Comparison of ENCODE assay signal across 28 cellular contexts in the genomic region with DNA sequence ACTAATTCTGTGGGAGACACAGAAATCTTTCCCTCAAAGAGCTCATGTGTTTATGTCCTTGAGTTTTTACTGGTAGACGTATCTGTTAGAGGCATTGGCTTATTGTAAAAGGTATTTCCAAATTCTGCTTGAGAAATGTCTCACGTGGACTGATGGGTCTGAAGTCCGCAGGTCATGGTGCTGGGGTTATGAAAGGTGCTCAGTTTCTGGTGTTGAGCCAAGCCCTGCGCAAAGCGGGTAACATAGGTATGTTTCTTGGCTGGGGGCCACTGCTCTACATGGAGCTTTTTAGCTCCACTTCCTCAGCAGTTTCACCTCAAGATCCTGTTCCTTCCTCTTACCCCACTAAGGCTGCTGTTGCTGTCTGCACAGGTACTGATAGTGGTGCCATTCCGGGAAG. TPM values are rescaled to one million over a fixed set of nuclear protein-coding genes. Genes with fewer than 3 reads are reported as not detected.
A peak's percentile ranks its signal among the peaks of the same experiment; 100 is the strongest.
DNase-seq lines count a peak whose midpoint lies in the region; ATAC-seq, FAIRE-seq and TF ChIP-seq lines count a peak whose summit lies in the region.
"Had no signal": no experiment of that assay in that cellular context is flagged by ENCODE, and none has a peak within 500 bp of the region (broad histone marks: within the 10 kb centered on the region; RNA-seq: fewer than 3 reads in every experiment).

No MANE protein-coding gene starts in this region.

- no peaks in the 10 kb centered on the region for H3K9me3 Mint-ChIP-seq in activated naive CD8-positive, alpha-beta T cell treated with anti-CD3 and anti-CD28 coated beads for 36 hours
- H3K9me3 Mint-ChIP-seq: CD4-positive, alpha-beta memory T cell; IgD-negative memory B cell; naive thymus-derived CD4-positive, alpha-beta T cell; stimulated activated naive CD8-positive, alpha-beta T cell treated with anti-CD3 and anti-CD28 coated beads, Interleukin-15, amount 100 ng/mL, for 72 hours had no signal

- peak overlapping the region; percentile 88; the same call in 2 of the 3 replicates for H2BK15ac ChIP-seq in IMR-90 (ENCODE audit: low read depth, low read length)

- TF ChIP-seq CTCF in IMR-90 (conservative IDR thresholded peaks at IDR 0.05; ENCODE audit: low read depth, low read length), result no peak
- TF ChIP-seq CTCF in keratinocyte (optimal IDR thresholded peaks at IDR 0.05 in 1 of 3, IDR thresholded peaks at IDR 0.05 in 1 of 3, conservative IDR thresholded peaks at IDR 0.05 in 1 of 3; ENCODE audit: extremely low read depth in 1 of 3, insufficient read depth in 2 of 3, low read length in 3 of 3), result no peak
- TF ChIP-seq CTCF in smooth muscle cell (IDR thresholded peaks at IDR 0.05; ENCODE audit: borderline replicate concordance, insufficient read depth, poor library complexity, severe bottlenecking), result no peak

- H2BK20ac ChIP-seq in IMR-90 (ENCODE audit: low read depth, low read length), result peak overlapping the region; percentile 97

- no peaks in the 10 kb centered on the region for H3K27me3 Mint-ChIP-seq in activated naive CD8-positive, alpha-beta T cell treated with anti-CD3 and anti-CD28 coated beads for 36 hours
- H3K27me3 Mint-ChIP-seq: CD4-positive, alpha-beta memory T cell; IgD-negative memory B cell; naive thymus-derived CD4-positive, alpha-beta T cell; stimulated activated naive CD8-positive, alpha-beta T cell treated with anti-CD3 and anti-CD28 coated beads, Interleukin-15, amount 100 ng/mL, for 72 hours had no signal

- peaks cover 60% of the 10 kb centered on the region for H3K36me3 Mint-ChIP-seq in activated naive CD8-positive, alpha-beta T cell treated with anti-CD3 and anti-CD28 coated beads for 36 hours

- no peak for ATAC-seq in IMR-90 (ENCODE audit: low read depth)
- ATAC-seq: activated CD8-positive, alpha-beta T cell treated with anti-CD3 and anti-CD28 coated beads, Interleukin-2, amount 10 ng/mL, durations not matched to agents 7 days and 5 days; heart right ventricle; left colon; naive thymus-derived CD4-positive, alpha-beta T cell; stimulated activated naive CD8-positive, alpha-beta T cell treated with anti-CD3 and anti-CD28 coated beads, Interleukin-15, amount 100 ng/mL, for 72 hours had no signal

- no peak overlapping the region for H3K4me2 ChIP-seq in IMR-90 (ENCODE audit: low read depth, low read length)
- H3K4me2 ChIP-seq in keratinocyte (ENCODE audit: control insufficient read depth, extremely low read depth, insufficient read depth, low read depth, low read length), result no peak overlapping the region
- no peak overlapping the region for H3K4me2 ChIP-seq in smooth muscle cell
- no peak overlapping the region for H3K4me2 ChIP-seq in trophoblast cell (ENCODE audit: low read length)

- peak overlapping the region; percentile 56; the same call in 1 of the 2 replicates for H4K5ac ChIP-seq in IMR-90 (ENCODE audit: low read depth, low read length)

- no peaks in the 10 kb centered on the region for H4K20me1 ChIP-seq in IMR-90 (ENCODE audit: insufficient read depth, low read length)
- no peaks in the 10 kb centered on the region for H4K20me1 ChIP-seq in keratinocyte (ENCODE audit: control insufficient read depth, extremely low read depth, insufficient read depth, low read length)
- no peaks in the 10 kb centered on the region for H4K20me1 ChIP-seq in smooth muscle cell (ENCODE audit: low read depth)

- H2BK120ac ChIP-seq in IMR-90 (ENCODE audit: low read depth, low read length), result peak overlapping the region; percentile 98
- no peak overlapping the region for H2BK120ac ChIP-seq in trophoblast cell (ENCODE audit: insufficient read depth, low read length, poor library complexity)

- no peak overlapping the region for H3K56ac ChIP-seq in IMR-90 (ENCODE audit: extremely low read depth, insufficient read depth, low read length)

- no TSS peak for BruUV-seq in IMR-90 (replicated peaks; lab: Mats Ljungman, UMichigan)

- peak overlapping the region; percentile 79 for H2AK9ac ChIP-seq in IMR-90 (replicated peaks; ENCODE audit: low read depth, low read length, poor library complexity)

- H3K9me1 ChIP-seq in IMR-90 (ENCODE audit: insufficient read depth, low read length), result peaks cover 23% of the 10 kb centered on the region
- H3K9me1 ChIP-seq in keratinocyte (ENCODE audit: control insufficient read depth, extremely low read depth, insufficient read depth, low read length), result peaks cover 2% of the 10 kb centered on the region

- no peak for TF ChIP-seq RAD21 in IMR-90 (IDR thresholded peaks at IDR 0.05; ENCODE audit: low read length)

- intact Hi-C loops in IMR-90 (cut with micrococcal nuclease), result no loop called here

- H3K4me3 Mint-ChIP-seq in activated naive CD8-positive, alpha-beta T cell treated with anti-CD3 and anti-CD28 coated beads for 36 hours, result no peak overlapping the region
- H3K4me3 Mint-ChIP-seq: activated CD8-positive, alpha-beta T cell treated with anti-CD3 and anti-CD28 coated beads, Interleukin-2, amount 10 ng/mL, durations not matched to agents 7 days and 5 days; CD4-positive, alpha-beta memory T cell; IgD-negative memory B cell; naive thymus-derived CD4-positive, alpha-beta T cell; stimulated activated naive CD8-positive, alpha-beta T cell treated with anti-CD3 and anti-CD28 coated beads, Interleukin-15, amount 100 ng/mL, for 72 hours had no signal

- FAIRE-seq in keratinocyte (lab: Jason Lieb, UNC), result no peak

- in situ Hi-C loops in IMR-90 (cut with MboI; ENCODE audit: low sequenced_read_pairs), result no loop called here

- CTCF ChIA-PET in IMR-90 (lab: Yijun Ruan, JAX), result interaction anchor here (0.6 kb wide), 1 partner anchor 37 kb away, joined by 3 read pairs; no protein-coding TSS in a partner anchor

- H3K9ac ChIP-seq in IMR-90 (ENCODE audit: low read depth, low read length), result no peak overlapping the region
- no peak overlapping the region for H3K9ac ChIP-seq in keratinocyte (ENCODE audit: control insufficient read depth, extremely low read depth, insufficient read depth, low read length)
- peak overlapping the region; percentile 72 for H3K9ac ChIP-seq in smooth muscle cell (ENCODE audit: low read depth)
- no peak overlapping the region for H3K9ac ChIP-seq in trophoblast cell (ENCODE audit: low read length)

- peaks cover 50% of the 10 kb centered on the region for H3K4me1 Mint-ChIP-seq in activated naive CD8-positive, alpha-beta T cell treated with anti-CD3 and anti-CD28 coated beads for 36 hours

- H3K18ac ChIP-seq in IMR-90 (ENCODE audit: low read depth, low read length) (no peak overlapping the region), trophoblast cell (ENCODE audit: low read length) (no peak overlapping the region)

- H3K14ac ChIP-seq in IMR-90 (replicated peaks; ENCODE audit: low read depth, low read length) (peak overlapping the region; percentile 85), trophoblast cell (ENCODE audit: low read length) (no peak overlapping the region)

- no peaks in the 10 kb centered on the region for H3K9me3 ChIP-seq in IMR-90 (ENCODE audit: control insufficient read depth, insufficient read depth, low read length)
- no peaks in the 10 kb centered on the region for H3K9me3 ChIP-seq in keratinocyte (ENCODE audit: control insufficient read depth, low read depth, low read length)
- no peaks in the 10 kb centered on the region for H3K9me3 ChIP-seq in smooth muscle cell (replicated peaks; ENCODE audit: low read depth)
- no peaks in the 10 kb centered on the region for H3K9me3 ChIP-seq in trophoblast cell (ENCODE audit: insufficient read depth, low read depth, low read length)
- H3K9me3 ChIP-seq: heart right ventricle, tibial artery had no signal

- H4K8ac ChIP-seq in IMR-90 (ENCODE audit: low read depth in 2 of 2, low read length in 2 of 2), result peak overlapping the region; percentile 31 to 97; a peak in 3 of 4 replicates
- no peak overlapping the region for H4K8ac ChIP-seq in trophoblast cell (ENCODE audit: low read depth, low read length)

- dilution Hi-C loops in IMR-90 (cut with HindIII; ENCODE audit: low sequenced_read_pairs, unreplicated experiment), result no loop called here
- dilution Hi-C loops in keratinocyte (cut with MboI; ENCODE audit: extremely low pct_ligation_motif_present, low sequenced_read_pairs), result loop anchor here (25.0 kb wide), 1 partner anchor 149 kb away; no protein-coding TSS in a partner anchor

- H2BK12ac ChIP-seq in trophoblast cell (ENCODE audit: low read length), result no peak overlapping the region

- H3K36me3 ChIP-seq in IMR-90 (ENCODE audit: control insufficient read depth, insufficient read depth, low read length), result peaks cover 38% of the 10 kb centered on the region
- peaks cover 28 to 73% of the 10 kb centered on the region in 2 experiments for H3K36me3 ChIP-seq in keratinocyte (ENCODE audit: control insufficient read depth in 2 of 2, extremely low read depth in 1 of 2, insufficient read depth in 2 of 2, low read length in 2 of 2)
- peaks cover 16% of the 10 kb centered on the region for H3K36me3 ChIP-seq in smooth muscle cell (ENCODE audit: low read depth)
- H3K36me3 ChIP-seq in trophoblast cell (ENCODE audit: control insufficient read depth in 1 of 2, insufficient read depth in 2 of 2, low read length in 2 of 2), result peaks cover 16 to 40% of the 10 kb centered on the region in 2 experiments

- DNase-seq in IMR-90 (no peak), keratinocyte (ENCODE audit: low read depth, low spot score) (no peak), smooth muscle cell (lab: John Stamatoyannopoulos, UW; ENCODE audit: unreplicated experiment) (no peak), anterior cingulate cortex (lab: John Stamatoyannopoulos, UW) (no peak), amygdala (lab: John Stamatoyannopoulos, UW) (no peak), trophoblast cell (no peak)
- DNase-seq in activated naive CD8-positive, alpha-beta T cell treated with anti-CD3 and anti-CD28 coated beads for 36 hours, result no peak
- DNase-seq: activated CD4-positive, alpha-beta T cell treated with anti-CD3 and anti-CD28 coated beads for 1 hour; activated CD8-positive, alpha-beta T cell treated with anti-CD3 and anti-CD28 coated beads, Interleukin-2, amount 10 ng/mL, durations not matched to agents 7 days and 5 days; activated naive CD4-positive, alpha-beta T cell treated with Interleukin-2 at 50 U/mL for 16 hours; activated T-cell treated with anti-CD3 and anti-CD28 coated beads for 4 hours; CD4-positive, alpha-beta memory T cell; DMS153; dorsolateral prefrontal cortex; HCEC 1CT; heart right ventricle; left colon; naive thymus-derived CD4-positive, alpha-beta T cell; NCI-H1105 treated with DMSO at 0.1 percent for 48 hours; NCI-H2081; NCI-H345; occipital lobe; SHP77 treated with DMSO at 0.1 percent for 48 hours; stimulated activated CD4-positive, alpha-beta T cell treated with anti-CD3 and anti-CD28 coated beads, Interleukin-12 subunit alpha, Interleukin-12 subunit beta, amount 100 ng/mL, for 4 hours; stimulated activated CD4-positive, alpha-beta T cell treated with anti-CD3 and anti-CD28 coated beads, Interleukin-4, amount 100 ng/mL, for 24 hours; stimulated activated naive CD8-positive, alpha-beta T cell treated with anti-CD3 and anti-CD28 coated beads, Interleukin-15, amount 100 ng/mL, for 72 hours; tibial artery had no signal

- H3F3A ChIP-seq in smooth muscle cell (ENCODE audit: low read depth), result peaks cover 26% of the 10 kb centered on the region

- peaks cover 5% of the 10 kb centered on the region for H3K79me2 ChIP-seq in keratinocyte (ENCODE audit: control insufficient read depth, insufficient read depth, low read length)
- H3K79me2 ChIP-seq in smooth muscle cell (ENCODE audit: low read depth), result no peaks in the 10 kb centered on the region
- H3K79me2 ChIP-seq in trophoblast cell (ENCODE audit: control insufficient read depth, insufficient read depth, low read length, poor library complexity), result no peaks in the 10 kb centered on the region

- H3K27me3 ChIP-seq in IMR-90 (ENCODE audit: control insufficient read depth, insufficient read depth, low read length), result no peaks in the 10 kb centered on the region
- no peaks in the 10 kb centered on the region for H3K27me3 ChIP-seq in keratinocyte (ENCODE audit: control insufficient read depth, extremely low read depth, insufficient read depth, low read length)
- H3K27me3 ChIP-seq in smooth muscle cell (ENCODE audit: low read depth), result no peaks in the 10 kb centered on the region
- H3K27me3 ChIP-seq in trophoblast cell (ENCODE audit: insufficient read depth, low read length), result no peaks in the 10 kb centered on the region
- H3K27me3 ChIP-seq: dorsolateral prefrontal cortex, heart right ventricle, tibial artery had no signal

- no peak for TF ChIP-seq POLR2A in IMR-90 (IDR thresholded peaks at IDR 0.05; ENCODE audit: low read depth, low read length)

- H2BK5ac ChIP-seq in IMR-90 (ENCODE audit: low read depth, low read length, poor library complexity, severe bottlenecking), result peak overlapping the region; percentile 95
- no peak overlapping the region for H2BK5ac ChIP-seq in trophoblast cell (ENCODE audit: low read depth, low read length, poor library complexity)

- H4K12ac ChIP-seq in trophoblast cell (ENCODE audit: low read depth, low read length), result no peak overlapping the region

- POLR2A ChIA-PET in IMR-90 (lab: Charles Lee; ENCODE audit: unreplicated experiment), result no interaction called here

- H3K27ac ChIP-seq in IMR-90 (ENCODE audit: insufficient read depth, low read length), result peak overlapping the region; percentile 98
- H3K27ac ChIP-seq in keratinocyte (ENCODE audit: control insufficient read depth, insufficient read depth, low read length), result peak overlapping the region; percentile 96
- H3K27ac ChIP-seq in smooth muscle cell (ENCODE audit: low read depth), result peak overlapping the region; percentile 97
- no peak overlapping the region for H3K27ac ChIP-seq in trophoblast cell (ENCODE audit: low read depth, low read length)
- H3K27ac ChIP-seq: dorsolateral prefrontal cortex had no signal

- H3K27ac Mint-ChIP-seq in activated naive CD8-positive, alpha-beta T cell treated with anti-CD3 and anti-CD28 coated beads for 36 hours, result peak overlapping the region; percentile 85
- H3K27ac Mint-ChIP-seq: activated CD8-positive, alpha-beta T cell treated with anti-CD3 and anti-CD28 coated beads, Interleukin-2, amount 10 ng/mL, durations not matched to agents 7 days and 5 days; IgD-negative memory B cell; stimulated activated naive CD8-positive, alpha-beta T cell treated with anti-CD3 and anti-CD28 coated beads, Interleukin-15, amount 100 ng/mL, for 72 hours had no signal

- peaks cover 42 to 55% of the 10 kb centered on the region in 2 experiments for H3K79me1 ChIP-seq in IMR-90 (ENCODE audit: low read depth in 1 of 2, low read length in 2 of 2)
- no peaks in the 10 kb centered on the region for H3K79me1 ChIP-seq in trophoblast cell (ENCODE audit: low read length)

- H2AK5ac ChIP-seq in IMR-90 (ENCODE audit: low read depth, low read length), result peak overlapping the region; percentile 83
- H2AK5ac ChIP-seq in trophoblast cell (ENCODE audit: low read length), result no peak overlapping the region

- WGBS in IMR-90 (ENCODE audit: extremely low coverage in 2 of 2, insufficient read length in 1 of 2), 2 experiments, result 100% methylated on average over 2 of the region's 6 CpGs; no CpG with 5 or more reads in 1 of the 2 experiments
- WGBS in smooth muscle cell (ENCODE audit: low lambda C conversion rate), result 94% methylated on average over 6 of the region's 6 CpGs
- no CpG with 5 or more reads among the region's 6 CpGs for WGBS in trophoblast cell (ENCODE audit: extremely low coverage, insufficient coverage, insufficient read length)

- no peak overlapping the region for H3K4me3 ChIP-seq in IMR-90 (ENCODE audit: insufficient read depth, low read depth, low read length)
- no peak overlapping the region for H3K4me3 ChIP-seq in keratinocyte (ENCODE audit: control insufficient read depth in 2 of 3, extremely low read depth in 1 of 3, insufficient read depth in 2 of 3, low read depth in 1 of 3, low read length in 3 of 3)
- no peak overlapping the region for H3K4me3 ChIP-seq in smooth muscle cell
- no peak overlapping the region for H3K4me3 ChIP-seq in trophoblast cell (ENCODE audit: low read depth, low read length)
- H3K4me3 ChIP-seq: dorsolateral prefrontal cortex, heart right ventricle, tibial artery had no signal

- H3K4ac ChIP-seq in IMR-90 (ENCODE audit: low read depth, low read length) (peak overlapping the region; percentile 97), trophoblast cell (ENCODE audit: low read depth, low read length) (no peak overlapping the region)

- H3K23ac ChIP-seq in IMR-90 (ENCODE audit: low read depth, low read length), result peak overlapping the region; percentile 92; the same call in 1 of the 2 replicates
- no peak overlapping the region for H3K23ac ChIP-seq in trophoblast cell (ENCODE audit: low read length)

- H2AFZ ChIP-seq in IMR-90 (replicated peaks; ENCODE audit: low read length, poor library complexity) (no peak overlapping the region), keratinocyte (ENCODE audit: control insufficient read depth, low read length) (no peak overlapping the region), smooth muscle cell (ENCODE audit: low read depth) (no peak overlapping the region), trophoblast cell (ENCODE audit: insufficient read depth, low read length, poor library complexity) (no peak overlapping the region)

- peaks cover 18% of the 10 kb centered on the region for H3K4me1 ChIP-seq in IMR-90 (ENCODE audit: control insufficient read depth, insufficient read depth, low read length)
- peaks cover 20% of the 10 kb centered on the region for H3K4me1 ChIP-seq in keratinocyte (ENCODE audit: control insufficient read depth, extremely low read depth, insufficient read depth, low read length)
- no peaks in the 10 kb centered on the region for H3K4me1 ChIP-seq in smooth muscle cell (ENCODE audit: low read depth)
- H3K4me1 ChIP-seq in trophoblast cell (ENCODE audit: control insufficient read depth in 1 of 2, insufficient read depth in 2 of 2, low read length in 2 of 2), result peaks cover 0 to 10% of the 10 kb centered on the region in 2 experiments

- H4K91ac ChIP-seq in IMR-90 (ENCODE audit: insufficient read depth, low read depth, low read length) (peak overlapping the region; percentile 94), trophoblast cell (ENCODE audit: low read depth, low read length) (no peak overlapping the region)

RNA-seq across cellular contexts. Expression of gene UTP25, which starts 10.8 kb away (rescaled TPM):
- 17.2 and 17.4 TPM in 2 replicates for total RNA-seq in IMR-90 (2012; rRNA removed)
- polyA plus RNA-seq in IMR-90 (2012; rRNA removed), result 6.9 and 7.1 TPM in 2 replicates
- polyA plus RNA-seq in IMR-90 (2012; cell fraction: cytosol; rRNA removed), result 1.6 and 1.8 TPM in 2 replicates
- 3.3 and 10.9 TPM in 2 replicates for polyA plus RNA-seq in IMR-90 (2012; cell fraction: nucleus; rRNA removed; ENCODE audit: low replicate concordance)
- 10 to 100 TPM; 12.2 to 12.5 TPM for total RNA-seq in activated naive CD8-positive, alpha-beta T cell treated with anti-CD3 and anti-CD28 coated beads for 36 hours
- polyA plus RNA-seq in keratinocyte, result 12.3 to 13.3 TPM (median 12.4 TPM) in 3 replicates
- 6.7 TPM for polyA plus RNA-seq in keratinocyte (2011; ENCODE audit: low read depth)
- 5.8 and 11.1 TPM in 2 replicates for polyA plus RNA-seq in keratinocyte (2011; cell fraction: cytosol; rRNA removed)
- polyA plus RNA-seq in keratinocyte (2011; cell fraction: nucleus; rRNA removed), result 22.9 and 25.9 TPM in 2 replicates
- 6.9 and 8.0 TPM in 2 replicates for polyA plus RNA-seq in keratinocyte (2012; ENCODE audit: low replicate concordance)
- polyA minus RNA-seq in keratinocyte, result 7.6 to 21.0 TPM (median 15.9 TPM) in 3 replicates
- 3.8 TPM for polyA minus RNA-seq in keratinocyte (2011; cell fraction: cytosol; rRNA and poly(A)+ RNA removed)
- 21.0 and 35.8 TPM in 2 replicates for polyA minus RNA-seq in keratinocyte (2011; cell fraction: nucleus; rRNA and poly(A)+ RNA removed)
- 5.2 and 6.2 TPM in 2 replicates for total RNA-seq in smooth muscle cell
- 2.3 and 2.9 TPM in 2 replicates for polyA plus RNA-seq in smooth muscle cell
- 2.8 TPM in 2 replicates for polyA plus RNA-seq in trophoblast cell (2013)

RNA-seq across cellular contexts. Expression of gene IRF6, which starts 32.6 kb away (rescaled TPM):
- 1.9 and 2.9 TPM in 2 replicates for total RNA-seq in IMR-90 (2012; rRNA removed)
- polyA plus RNA-seq in IMR-90 (2012; rRNA removed), result 1.2 and 1.7 TPM in 2 replicates
- 1.0 and 1.2 TPM in 2 replicates for polyA plus RNA-seq in IMR-90 (2012; cell fraction: cytosol; rRNA removed)
- 1.2 and 1.3 TPM in 2 replicates for polyA plus RNA-seq in IMR-90 (2012; cell fraction: nucleus; rRNA removed; ENCODE audit: low replicate concordance)
- 1 to 10 TPM; 2.1 to 2.4 TPM for total RNA-seq in activated naive CD8-positive, alpha-beta T cell treated with anti-CD3 and anti-CD28 coated beads for 36 hours
- polyA plus RNA-seq in keratinocyte, result 467 to 800 TPM (median 476 TPM) in 3 replicates
- 132 TPM for polyA plus RNA-seq in keratinocyte (2011; ENCODE audit: low read depth)
- 474 and 569 TPM in 2 replicates for polyA plus RNA-seq in keratinocyte (2011; cell fraction: cytosol; rRNA removed)
- 961 and 1,086 TPM in 2 replicates for polyA plus RNA-seq in keratinocyte (2011; cell fraction: nucleus; rRNA removed)
- polyA plus RNA-seq in keratinocyte (2012; ENCODE audit: low replicate concordance), result 254 and 343 TPM in 2 replicates
- 820 to 2,146 TPM (median 1,294 TPM) in 3 replicates for polyA minus RNA-seq in keratinocyte
- polyA minus RNA-seq in keratinocyte (2011; cell fraction: cytosol; rRNA and poly(A)+ RNA removed), result 651 TPM
- 976 and 1,920 TPM in 2 replicates for polyA minus RNA-seq in keratinocyte (2011; cell fraction: nucleus; rRNA and poly(A)+ RNA removed)
- 52.3 and 59.6 TPM in 2 replicates for total RNA-seq in smooth muscle cell
- 18.1 and 57.4 TPM in 2 replicates for polyA plus RNA-seq in smooth muscle cell
- polyA plus RNA-seq in trophoblast cell (2013), result 15.9 and 17.9 TPM in 2 replicates

RNA-seq across cellular contexts. Expression of gene C1orf74, which starts 54.2 kb away (rescaled TPM):
- total RNA-seq in IMR-90 (2012; rRNA removed) (4.2 and 4.3 TPM in 2 replicates), smooth muscle cell (5.0 and 10.6 TPM in 2 replicates)
- polyA plus RNA-seq in IMR-90 (2012; rRNA removed) (0.79 and 1.1 TPM in 2 replicates), keratinocyte (48.0 to 65.6 TPM (median 58.1 TPM) in 3 replicates), smooth muscle cell (1.0 and 3.8 TPM in 2 replicates)
- 0.37 and 0.40 TPM in 2 replicates for polyA plus RNA-seq in IMR-90 (2012; cell fraction: cytosol; rRNA removed)
- polyA plus RNA-seq in IMR-90 (2012; cell fraction: nucleus; rRNA removed; ENCODE audit: low replicate concordance), result 0.30 and 0.46 TPM in 2 replicates
- 1 to 10 TPM; 1.5 to 1.7 TPM for total RNA-seq in activated naive CD8-positive, alpha-beta T cell treated with anti-CD3 and anti-CD28 coated beads for 36 hours
- 13.4 TPM for polyA plus RNA-seq in keratinocyte (2011; ENCODE audit: low read depth)
- polyA plus RNA-seq in keratinocyte (2011; cell fraction: cytosol; rRNA removed), result 37.2 and 60.6 TPM in 2 replicates
- polyA plus RNA-seq in keratinocyte (2011; cell fraction: nucleus; rRNA removed), result 172 and 177 TPM in 2 replicates
- polyA plus RNA-seq in keratinocyte (2012; ENCODE audit: low replicate concordance), result 29.2 and 42.2 TPM in 2 replicates
- 43.4 to 157 TPM (median 123 TPM) in 3 replicates for polyA minus RNA-seq in keratinocyte
- 35.1 TPM for polyA minus RNA-seq in keratinocyte (2011; cell fraction: cytosol; rRNA and poly(A)+ RNA removed)
- polyA minus RNA-seq in keratinocyte (2011; cell fraction: nucleus; rRNA and poly(A)+ RNA removed), result 215 and 523 TPM in 2 replicates
- 2.4 TPM in 2 replicates for polyA plus RNA-seq in trophoblast cell (2013)

Comparison
In these comparisons a context has a peak if more than half of its experiments do, and no peak if none do; other contexts are left out.
1. RNA of gene IRF6, which starts 32.6 kb away (total RNA-seq): 52.3 to 59.6 TPM in smooth muscle cell; 1.9 to 2.9 TPM in IMR-90 and 2.1 to 2.4 TPM in activated naive CD8-positive, alpha-beta T cell treated with anti-CD3 and anti-CD28 coated beads for 36 hours; every median in the first group is over 10 times any median in the second.